In genomic region chr4:110704748-110705439, GRCh38 we compare ENCODE assay signal across 12 cellular contexts.
DNase-seq lines count a peak whose midpoint lies in the region; ATAC-seq and TF ChIP-seq lines count a peak whose summit lies in the region.
"Had no signal": no experiment of that assay in that cellular context is flagged by ENCODE, and none has a peak within 500 bp of the region (broad histone marks: within the 10 kb centered on the region; RNA-seq: fewer than 3 reads in every experiment).

No MANE protein-coding gene starts in this region.

- no peak overlapping the region for H3K27ac Mint-ChIP-seq in activated naive CD8-positive, alpha-beta T cell treated with anti-CD3 and anti-CD28 coated beads, Interleukin-2, amount 50 U/mL, for 24 hours
- H3K27ac Mint-ChIP-seq: T-helper 1 cell treated with Interleukin-12 subunit alpha and Interleukin-12 subunit beta and Interleukin-4 antibody, amounts not matched to agents 30 μg/mL and 1 μg/mL, for 36 hours had no signal

- DNase-seq in SKM-1 treated with dmso at 0.1 percent for 144 hours (lab: John Stamatoyannopoulos, UW; ENCODE audit: unreplicated experiment) = peak; percentile 82
- DNase-seq in SHP77 (lab: John Stamatoyannopoulos, UW) = no peak
- no peak for DNase-seq in mucosa of descending colon
- no peak for DNase-seq in activated naive CD8-positive, alpha-beta T cell treated with anti-CD3 and anti-CD28 coated beads, Interleukin-2, amount 50 U/mL, for 24 hours
- DNase-seq: hypothalamus, NCI-H526, transverse colon had no signal

- H3K4me1 ChIP-seq in mucosa of descending colon (ENCODE audit: low read depth) = no peaks in the 10 kb centered on the region
- H3K4me1 ChIP-seq: transverse colon had no signal

- peak; percentile 88 for ATAC-seq in GM18505 (IDR thresholded peaks at IDR 0.05; ENCODE audit: unreplicated experiment)
- ATAC-seq in GM21528 (IDR thresholded peaks at IDR 0.05; ENCODE audit: low FRiP score, unreplicated experiment) = peak; percentile 64
- peak; percentile 69 for ATAC-seq in HG03442 (IDR thresholded peaks at IDR 0.05; ENCODE audit: unreplicated experiment)
- no peak for ATAC-seq in mucosa of descending colon
- no peak for ATAC-seq in HG02623 (IDR thresholded peaks at IDR 0.05; ENCODE audit: unreplicated experiment)
- no peak for ATAC-seq in activated naive CD8-positive, alpha-beta T cell treated with anti-CD3 and anti-CD28 coated beads, Interleukin-2, amount 50 U/mL, for 24 hours

- no peaks in the 10 kb centered on the region for H3K36me3 Mint-ChIP-seq in activated naive CD8-positive, alpha-beta T cell treated with anti-CD3 and anti-CD28 coated beads, Interleukin-2, amount 50 U/mL, for 24 hours (ENCODE audit: low read depth)

- peaks cover 3% of the 10 kb centered on the region for H3K9me3 Mint-ChIP-seq in activated naive CD8-positive, alpha-beta T cell treated with anti-CD3 and anti-CD28 coated beads, Interleukin-2, amount 50 U/mL, for 24 hours

- H3K27me3 Mint-ChIP-seq in activated naive CD8-positive, alpha-beta T cell treated with anti-CD3 and anti-CD28 coated beads, Interleukin-2, amount 50 U/mL, for 24 hours = peaks cover 2% of the 10 kb centered on the region

- no peaks in the 10 kb centered on the region for H3K9me3 ChIP-seq in mucosa of descending colon
- H3K9me3 ChIP-seq: transverse colon had no signal

- no peak overlapping the region for H3K4me3 Mint-ChIP-seq in activated naive CD8-positive, alpha-beta T cell treated with anti-CD3 and anti-CD28 coated beads, Interleukin-2, amount 50 U/mL, for 24 hours
- H3K4me3 Mint-ChIP-seq: T-helper 1 cell treated with Interleukin-12 subunit alpha and Interleukin-12 subunit beta and Interleukin-4 antibody, amounts not matched to agents 30 μg/mL and 1 μg/mL, for 36 hours had no signal

- TF ChIP-seq CTCF in mucosa of descending colon (IDR thresholded peaks at IDR 0.05) = no peak

- H3K36me3 ChIP-seq in mucosa of descending colon (ENCODE audit: low read depth) = no peaks in the 10 kb centered on the region
- H3K36me3 ChIP-seq: transverse colon had no signal

- intact Hi-C loops in mucosa of descending colon (cut with DNase I, micrococcal nuclease) = no loop called here

- no peak for TF ChIP-seq POLR2A in GM18505 (IDR thresholded peaks at IDR 0.05; ENCODE audit: borderline replicate concordance, extremely low read depth, insufficient read depth, insufficient read length)

- no peak overlapping the region for H3K4me3 ChIP-seq in mucosa of descending colon
- H3K4me3 ChIP-seq: transverse colon had no signal

- no peaks in the 10 kb centered on the region for H3K4me1 Mint-ChIP-seq in activated naive CD8-positive, alpha-beta T cell treated with anti-CD3 and anti-CD28 coated beads, Interleukin-2, amount 50 U/mL, for 24 hours

Comparison
In these comparisons a context has a peak if more than half of its experiments do, and no peak if none do; other contexts are left out.
1. ATAC-seq: peak in GM18505 (single experiment), GM21528 (single experiment) and HG03442 (single experiment); none in mucosa of descending colon (single experiment), HG02623 (single experiment) and activated naive CD8-positive, alpha-beta T cell treated with anti-CD3 and anti-CD28 coated beads, Interleukin-2, amount 50 U/mL, for 24 hours (single experiment).